In the genomic region with DNA sequence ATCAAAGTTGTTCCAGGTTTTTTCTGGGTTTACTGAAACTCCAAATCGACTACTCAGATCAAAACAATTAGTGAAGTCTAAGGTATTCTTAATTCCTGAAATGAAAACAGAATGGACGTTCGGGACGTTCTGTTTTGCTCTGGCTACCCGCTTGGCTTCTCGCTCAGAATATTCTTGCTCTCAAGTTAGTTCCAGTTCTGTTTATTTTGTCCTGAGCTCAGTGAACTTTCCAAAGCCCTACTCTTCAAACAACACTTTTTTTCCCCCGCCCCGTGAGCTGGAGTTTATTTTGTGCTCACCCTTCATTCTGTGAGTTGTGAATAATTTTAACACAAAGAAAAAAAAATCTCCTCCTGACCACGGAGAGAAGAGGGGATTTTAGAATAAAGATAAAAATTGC, we compare ENCODE assay signal across 14 cellular contexts.
DNase-seq lines count a peak whose midpoint lies in the region; ATAC-seq and TF ChIP-seq lines count a peak whose summit lies in the region.
"Had no signal": no experiment of that assay in that cellular context is flagged by ENCODE, and none has a peak within 500 bp of the region (broad histone marks: within the 10 kb centered on the region; RNA-seq: fewer than 3 reads in every experiment).

No MANE protein-coding gene starts in this region.

- TF ChIP-seq POLR2A in esophagus muscularis mucosa (IDR thresholded peaks at IDR 0.05; ENCODE audit: low read depth) (no peak), suprapubic skin (IDR thresholded peaks at IDR 0.05) (no peak)

- intact Hi-C loops in esophagus muscularis mucosa (cut with DNase I): no loop called here

- no peak for DNase-seq in adipocyte (ENCODE audit: low read depth)
- DNase-seq in esophagus muscularis mucosa (ENCODE audit: extremely low spot score): no peak
- peak; percentile 51 for DNase-seq in midbrain (lab: John Stamatoyannopoulos, UW)
- no peak for DNase-seq in suprapubic skin (ENCODE audit: low spot score in 2 of 2)
- DNase-seq in iPS-NIHi11 (ENCODE audit: low spot score): no peak
- DNase-seq in NCI-H1105 (lab: John Stamatoyannopoulos, UW): no peak
- DNase-seq in H4 (ENCODE audit: low spot score): no peak
- DNase-seq: colonic mucosa; DMS79 treated with DMSO at 0.1 percent for 48 hours; NK-92 treated with Interleukin-12 subunit alpha and Interleukin-12 subunit beta, amount 100 ng/mL, for 24 hours; occipital lobe had no signal

- no peak for TF ChIP-seq CTCF in esophagus muscularis mucosa (IDR thresholded peaks at IDR 0.05)
- TF ChIP-seq CTCF in suprapubic skin (IDR thresholded peaks at IDR 0.05): no peak

- WGBS in esophagus muscularis mucosa: 7% methylated on average over 9 of the region's 9 CpGs
- 45% methylated on average over 9 of the region's 9 CpGs for WGBS in suprapubic skin

- ATAC-seq in GM21360 (IDR thresholded peaks at IDR 0.05; ENCODE audit: unreplicated experiment): no peak

- H3K27ac ChIP-seq in esophagus muscularis mucosa (replicated peaks in 1 of 4) (peak overlapping the region; percentile 78 to 84 (median 83)), suprapubic skin (no peak overlapping the region)
- H3K27ac ChIP-seq: BLaER1 treated with 17β-estradiol and CSF1 and Interleukin-3, amounts not matched to agents 10 nM and 100 nM; colonic mucosa; HL-60 had no signal

- H3K36me3 ChIP-seq in adipocyte (ENCODE audit: control insufficient read depth, insufficient read depth, low read length, severe bottlenecking): no peaks in the 10 kb centered on the region
- H3K36me3 ChIP-seq in esophagus muscularis mucosa: no peaks in the 10 kb centered on the region
- no peaks in the 10 kb centered on the region for H3K36me3 ChIP-seq in suprapubic skin
- H3K36me3 ChIP-seq: BLaER1 treated with 17β-estradiol and CSF1 and Interleukin-3, amounts not matched to agents 10 nM and 100 nM; colonic mucosa had no signal

- peak; percentile 92 for TF ChIP-seq EP300 in esophagus muscularis mucosa (IDR thresholded peaks at IDR 0.05)
- peak; percentile 41 for TF ChIP-seq EP300 in suprapubic skin (IDR thresholded peaks at IDR 0.05)

- no peaks in the 10 kb centered on the region for H3K4me1 ChIP-seq in adipocyte (ENCODE audit: control insufficient read depth, insufficient read depth, low read length)
- H3K4me1 ChIP-seq in esophagus muscularis mucosa: peaks cover 8 to 88% (median 80%) of the 10 kb centered on the region in 4 donors
- H3K4me1 ChIP-seq in suprapubic skin: no peaks in the 10 kb centered on the region
- H3K4me1 ChIP-seq: colonic mucosa had no signal

- peaks cover 3% of the 10 kb centered on the region for H3K27me3 ChIP-seq in adipocyte (replicated peaks; ENCODE audit: control insufficient read depth, insufficient read depth, low read length)
- no peaks in the 10 kb centered on the region for H3K27me3 ChIP-seq in esophagus muscularis mucosa
- peaks cover 22% of the 10 kb centered on the region for H3K27me3 ChIP-seq in suprapubic skin
- H3K27me3 ChIP-seq: colonic mucosa had no signal

- H3K9me3 ChIP-seq in adipocyte (ENCODE audit: control insufficient read depth, low read length) (no peaks in the 10 kb centered on the region), esophagus muscularis mucosa (no peaks in the 10 kb centered on the region), suprapubic skin (no peaks in the 10 kb centered on the region)
- H3K9me3 ChIP-seq: BLaER1 treated with 17β-estradiol and CSF1 and Interleukin-3, amounts not matched to agents 10 nM and 100 nM; colonic mucosa had no signal

- peak overlapping the region; percentile 46 for H3K4me3 ChIP-seq in adipocyte (ENCODE audit: low read length)
- peak overlapping the region; percentile 31 to 43 (median 36) for H3K4me3 ChIP-seq in esophagus muscularis mucosa
- no peak overlapping the region for H3K4me3 ChIP-seq in suprapubic skin
- H3K4me3 ChIP-seq: BLaER1 treated with 17β-estradiol and CSF1 and Interleukin-3, amounts not matched to agents 10 nM and 100 nM; colonic mucosa had no signal

- H3K9ac ChIP-seq in adipocyte (ENCODE audit: low read length): no peak overlapping the region
- H3K9ac ChIP-seq: BLaER1 treated with 17β-estradiol and CSF1 and Interleukin-3, amounts not matched to agents 10 nM and 100 nM had no signal
